11 cellular contexts compared by ENCODE assay signal in the genomic region with DNA sequence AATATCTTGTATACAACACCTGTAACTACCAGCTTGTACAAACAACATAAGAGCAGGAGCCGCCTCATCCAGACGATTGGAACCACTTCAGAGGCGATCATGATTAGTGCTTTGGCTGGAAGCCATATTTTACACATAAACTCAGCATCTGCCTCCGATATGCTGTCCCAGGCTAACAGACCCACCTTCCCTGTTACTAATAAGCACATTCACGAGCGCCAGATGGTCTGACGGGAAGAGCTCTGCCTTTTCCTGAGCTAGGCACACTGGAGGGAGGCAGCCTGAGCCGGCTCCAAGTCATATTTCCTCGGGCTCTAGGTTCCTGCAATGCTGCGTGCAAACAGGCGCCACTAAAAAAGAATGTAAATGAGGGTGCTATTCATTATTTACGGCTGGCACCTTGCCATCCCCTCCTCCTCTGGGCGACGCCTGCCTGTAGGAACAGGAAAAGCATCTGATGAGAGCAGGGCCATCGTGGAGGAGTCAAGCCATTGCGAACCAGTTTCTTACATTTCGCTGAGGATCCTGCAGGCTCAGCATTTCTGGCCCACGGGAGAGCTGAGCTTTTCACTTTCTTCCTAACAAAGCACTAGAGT.
DNase-seq lines count a peak whose midpoint lies in the region; ATAC-seq, FAIRE-seq and TF ChIP-seq lines count a peak whose summit lies in the region.
"Had no signal": no experiment of that assay in that cellular context is flagged by ENCODE, and none has a peak within 500 bp of the region (broad histone marks: within the 10 kb centered on the region; RNA-seq: fewer than 3 reads in every experiment).

No MANE protein-coding gene starts in this region.

- H3K27ac Mint-ChIP-seq in HFFc6 = no peak overlapping the region

- no peaks in the 10 kb centered on the region for H3K79me2 ChIP-seq in MM.1S (ENCODE audit: low read length)

- ATAC-seq in GM21390 (IDR thresholded peaks at IDR 0.05; ENCODE audit: unreplicated experiment) (no peak), HG02759 (IDR thresholded peaks at IDR 0.05; ENCODE audit: unreplicated experiment) (no peak)

- no peak for TF ChIP-seq EP300 in esophagus muscularis mucosa (IDR thresholded peaks at IDR 0.05)

- no peaks in the 10 kb centered on the region for H3K9me3 ChIP-seq in esophagus muscularis mucosa
- H3K9me3 ChIP-seq in small intestine (ENCODE audit: control insufficient read depth, low read depth) = no peaks in the 10 kb centered on the region
- no peaks in the 10 kb centered on the region for H3K9me3 ChIP-seq in MM.1S (replicated peaks; ENCODE audit: insufficient read depth, low read length)
- H3K9me3 ChIP-seq: pancreas had no signal

- no peak overlapping the region for H3K4me3 ChIP-seq in esophagus muscularis mucosa
- H3K4me3 ChIP-seq in small intestine (ENCODE audit: low read depth in 1 of 2, low read length in 2 of 2) = no peak overlapping the region
- no peak overlapping the region for H3K4me3 ChIP-seq in MM.1S (ENCODE audit: low read length)
- H3K4me3 ChIP-seq: pancreas had no signal

- H3F3A ChIP-seq in MM.1S (ENCODE audit: insufficient read depth, low read length) = no peaks in the 10 kb centered on the region

- H2AFZ ChIP-seq in MM.1S (ENCODE audit: low read length) = no peak overlapping the region

- H3K36me3 ChIP-seq in esophagus muscularis mucosa (no peaks in the 10 kb centered on the region), small intestine (ENCODE audit: control insufficient read depth in 2 of 2, insufficient read depth in 2 of 2, low read length in 2 of 2) (no peaks in the 10 kb centered on the region), MM.1S (replicated peaks; ENCODE audit: insufficient read depth, low read length) (no peaks in the 10 kb centered on the region)
- H3K36me3 ChIP-seq: pancreas had no signal

- H3K4me1 ChIP-seq in esophagus muscularis mucosa (peaks cover 0 to 10% (median 6%) of the 10 kb centered on the region in 4 donors), small intestine (ENCODE audit: control insufficient read depth in 2 of 2, insufficient read depth in 1 of 2, low read depth in 1 of 2, low read length in 1 of 2) (no peaks in the 10 kb centered on the region), MM.1S (ENCODE audit: low read length) (no peaks in the 10 kb centered on the region)
- H3K4me1 ChIP-seq: pancreas had no signal

- peaks cover 4% of the 10 kb centered on the region; the same call in 1 of the 2 replicates for H3K9me3 Mint-ChIP-seq in HFFc6

- TF ChIP-seq CTCF in HFFc6 (IDR thresholded peaks at IDR 0.05) (peak; percentile 55), esophagus muscularis mucosa (IDR thresholded peaks at IDR 0.05) (peak in 1 of 3 experiments; percentile 21), MM.1S (IDR thresholded peaks at IDR 0.05; ENCODE audit: low read length) (no peak)

- no peaks in the 10 kb centered on the region for H4K20me1 ChIP-seq in MM.1S (ENCODE audit: insufficient read depth, low read length)

- H3K27ac ChIP-seq in esophagus muscularis mucosa (replicated peaks in 1 of 4) (no peak overlapping the region), small intestine (ENCODE audit: low read depth in 1 of 2, low read length in 1 of 2) (no peak overlapping the region), MM.1S (ENCODE audit: low read length) (no peak overlapping the region)
- H3K27ac ChIP-seq: pancreas had no signal

- no peaks in the 10 kb centered on the region for H3K9me2 ChIP-seq in MM.1S (replicated peaks; ENCODE audit: insufficient read depth, low read length)

- FAIRE-seq in small intestine (lab: Jason Lieb, UNC) = no peak
- FAIRE-seq: pancreas, RCC 7860 had no signal

- H3K27me3 ChIP-seq in esophagus muscularis mucosa (peaks cover 0 to 5% (median 0%) of the 10 kb centered on the region in 4 donors), small intestine (ENCODE audit: control insufficient read depth in 2 of 2, insufficient read depth in 2 of 2, low read length in 2 of 2) (peaks cover 0 to 7% of the 10 kb centered on the region in 2 donors), MM.1S (replicated peaks; ENCODE audit: insufficient read depth, low read length) (no peaks in the 10 kb centered on the region)
- H3K27me3 ChIP-seq: pancreas had no signal

- H3K27me3 Mint-ChIP-seq in HFFc6 (ENCODE audit: insufficient read depth) = peaks cover 13% of the 10 kb centered on the region; the same call in 1 of the 2 replicates

- peak overlapping the region; percentile 8; the same call in 1 of the 2 replicates for H3K4me3 Mint-ChIP-seq in HFFc6
- H3K4me3 Mint-ChIP-seq: central memory CD8-positive, alpha-beta T cell had no signal

- intact Hi-C loops in esophagus muscularis mucosa (cut with DNase I) = no loop called here

- no peaks in the 10 kb centered on the region for H3K36me3 Mint-ChIP-seq in HFFc6 (ENCODE audit: low read depth)

- WGBS in esophagus muscularis mucosa = 35% methylated on average over 18 of the region's 18 CpGs
- 10 to 35% (median 24%) methylated on average over 18 of the region's 18 CpGs for WGBS in small intestine, 3 donors

- H3K9ac ChIP-seq in MM.1S (ENCODE audit: low read length) = no peak overlapping the region

- DNase-seq in HFFc6 (peak; percentile 35), NCI-H748 (lab: John Stamatoyannopoulos, UW; ENCODE audit: unreplicated experiment) (peak; percentile 99), esophagus muscularis mucosa (ENCODE audit: extremely low spot score) (peak; percentile 72), small intestine (peak; percentile 66), MM.1S (no peak)
- DNase-seq in activated CD8-positive, alpha-beta memory T cell treated with anti-CD3 and anti-CD28 coated beads, Interleukin-2, amount 50 U/mL, for 48 hours = no peak

- TF ChIP-seq POLR2A in esophagus muscularis mucosa (IDR thresholded peaks at IDR 0.05; ENCODE audit: low read depth) = no peak

- peaks cover 8% of the 10 kb centered on the region for H3K4me1 Mint-ChIP-seq in HFFc6 (ENCODE audit: low read depth)
- H3K4me1 Mint-ChIP-seq: central memory CD8-positive, alpha-beta T cell had no signal

- H3K4me2 ChIP-seq in MM.1S (ENCODE audit: low read depth, low read length) = no peak overlapping the region

Comparison
In these comparisons a context has a peak if more than half of its experiments do, and no peak if none do; other contexts are left out.
1. DNase-seq: peak in HFFc6 (single experiment), NCI-H748 (single experiment), esophagus muscularis mucosa (single experiment) and small intestine (single experiment); none in activated CD8-positive, alpha-beta memory T cell treated with anti-CD3 and anti-CD28 coated beads, Interleukin-2, amount 50 U/mL, for 48 hours (single experiment) and MM.1S (single experiment).